7 cellular contexts compared by ENCODE assay signal in genomic region chr5:71456362-71456743, GRCh38. TPM values are rescaled to one million over a fixed set of nuclear protein-coding genes. Genes with fewer than 3 reads are reported as not detected.
DNase-seq lines count a peak whose midpoint lies in the region; ATAC-seq and TF ChIP-seq lines count a peak whose summit lies in the region.

No MANE protein-coding gene starts in this region.

- TF ChIP-seq POLR2A in prostate gland (IDR thresholded peaks at IDR 0.05) = no peak

- H3K9ac ChIP-seq in NT2/D1 (ENCODE audit: insufficient read length, low read depth) = peak overlapping the region; percentile 90

- peak; percentile 11 for ATAC-seq in GM19452 (IDR thresholded peaks at IDR 0.05; ENCODE audit: unreplicated experiment)
- ATAC-seq in HG03097 (IDR thresholded peaks at IDR 0.05; ENCODE audit: low FRiP score, unreplicated experiment) = no peak

- no peak for TF ChIP-seq CTCF in epithelial cell of esophagus (IDR thresholded peaks at IDR 0.05; ENCODE audit: insufficient read depth, low read depth, low read length, missing control alignments)
- no peak for TF ChIP-seq CTCF in prostate gland (IDR thresholded peaks at IDR 0.05)

- H3K27ac ChIP-seq in prostate gland = peak overlapping the region; percentile 89 to 90

- DNase-seq in NT2/D1 (ENCODE audit: low read depth, low spot score) (no peak), epithelial cell of esophagus (ENCODE audit: low read depth) (peak; percentile 10), prostate gland (ENCODE audit: low spot score) (no peak), GM03348 (ENCODE audit: low spot score) (no peak)
- no peak for DNase-seq in activated effector memory CD4-positive, alpha-beta T cell treated with anti-CD3 and anti-CD28 coated beads, Interleukin-2, amount 50 U/mL, for 16 hours

- no peaks in the 10 kb centered on the region for H3K4me1 ChIP-seq in NT2/D1 (ENCODE audit: insufficient read depth, insufficient read length)
- H3K4me1 ChIP-seq in prostate gland (replicated peaks) = no peaks in the 10 kb centered on the region

- WGBS in prostate gland = 3% methylated on average over 4 of the region's 4 CpGs

- peaks cover 28% of the 10 kb centered on the region for H3K36me3 ChIP-seq in NT2/D1 (ENCODE audit: insufficient read depth, insufficient read length, low read length)
- no peaks in the 10 kb centered on the region for H3K36me3 ChIP-seq in prostate gland

- H3K4me3 ChIP-seq in NT2/D1 (ENCODE audit: insufficient read length, low read depth) = peak overlapping the region; percentile 84
- peak overlapping the region; percentile 88 for H3K4me3 ChIP-seq in epithelial cell of esophagus (ENCODE audit: low read length)
- H3K4me3 ChIP-seq in prostate gland = peak overlapping the region; percentile 63 to 77

- H3K27me3 ChIP-seq in NT2/D1 (ENCODE audit: insufficient read depth, insufficient read length) (no peaks in the 10 kb centered on the region), prostate gland (replicated peaks; ENCODE audit: insufficient read depth) (no peaks in the 10 kb centered on the region)

- no peaks in the 10 kb centered on the region for H3K9me3 ChIP-seq in NT2/D1 (ENCODE audit: insufficient read depth, low read length)
- H3K9me3 ChIP-seq in prostate gland = no peaks in the 10 kb centered on the region

- intact Hi-C loops in prostate gland (cut with DNase I) = no loop called here

RNA-seq across cellular contexts. Expression of gene BDP1, which starts 0.9 kb away (rescaled TPM):
- 10 to 100 TPM; 17.9 to 25.6 TPM for total RNA-seq in prostate gland
